ENCODE assay signal across 1 cellular context in genomic region chr2:63589148-63589972, GRCh38.
TF ChIP-seq lines count a peak whose summit lies in the region.

No MANE protein-coding gene starts in this region.

TF ChIP-seq in HepG2, 621 proteins besides CTCF, POLR2A, EP300 and RAD21 (continued from another document):
- TF ChIP-seq SP140L (CRISPR knock-in tag; IDR thresholded peaks at IDR 0.05; ENCODE audit: borderline replicate concordance) (0 out of 2 replicates have a peak, but pooled peaks have one; percentile 10), ZNF615 (CRISPR knock-in tag; IDR thresholded peaks at IDR 0.05; ENCODE audit: borderline replicate concordance) (0 out of 2 replicates have a peak, but pooled peaks have one; percentile 10), PAX8 (CRISPR knock-in tag; IDR thresholded peaks at IDR 0.05; ENCODE audit: borderline replicate concordance) (no peak), SP1 (IDR thresholded peaks at IDR 0.05) (no peak), SP1 (CRISPR knock-in tag; IDR thresholded peaks at IDR 0.05) (no peak), ZNF740 (CRISPR knock-in tag; IDR thresholded peaks at IDR 0.05) (no peak), JUN (CRISPR knock-in tag; IDR thresholded peaks at IDR 0.05) (no peak), SMAD3 (CRISPR knock-in tag; IDR thresholded peaks at IDR 0.05) (no peak), NFRKB (IDR thresholded peaks at IDR 0.05) (no peak), ERF (CRISPR knock-in tag; IDR thresholded peaks at IDR 0.05) (peak; percentile 67; the same call in 1 of the 2 replicates), SNAI1 (CRISPR knock-in tag; IDR thresholded peaks at IDR 0.05; ENCODE audit: borderline replicate concordance) (peak; percentile 89; the same call in 1 of the 2 replicates), HMG20A (CRISPR knock-in tag; IDR thresholded peaks at IDR 0.05; ENCODE audit: borderline replicate concordance) (0 out of 2 replicates have a peak, but pooled peaks have one; percentile 5), ZNF605 (CRISPR knock-in tag; IDR thresholded peaks at IDR 0.05) (peak; percentile 14), ZNF33B (CRISPR knock-in tag; IDR thresholded peaks at IDR 0.05) (no peak), MXD4 (CRISPR knock-in tag; IDR thresholded peaks at IDR 0.05) (0 out of 2 replicates have a peak, but pooled peaks have one; percentile 7), IRX3 (CRISPR knock-in tag; IDR thresholded peaks at IDR 0.05; ENCODE audit: borderline replicate concordance, low read depth) (no peak), JDP2 (CRISPR knock-in tag; IDR thresholded peaks at IDR 0.05; ENCODE audit: borderline replicate concordance) (0 out of 2 replicates have a peak, but pooled peaks have one; percentile 27), ZNF343 (CRISPR knock-in tag; IDR thresholded peaks at IDR 0.05) (no peak), TSC22D2 (CRISPR knock-in tag; IDR thresholded peaks at IDR 0.05; ENCODE audit: borderline replicate concordance) (no peak; the same call in 1 of the 2 replicates), HIVEP1 (CRISPR knock-in tag; IDR thresholded peaks at IDR 0.05) (no peak), ZFYVE20 (CRISPR knock-in tag; IDR thresholded peaks at IDR 0.05; ENCODE audit: borderline replicate concordance, low read depth) (no peak), ZNF501 (CRISPR knock-in tag; IDR thresholded peaks at IDR 0.05) (no peak), GZF1 (CRISPR knock-in tag; IDR thresholded peaks at IDR 0.05) (0 out of 2 replicates have a peak, but pooled peaks have one; percentile 2), ATF4 (CRISPR knock-in tag; IDR thresholded peaks at IDR 0.05) (no peak), ZNF136 (CRISPR knock-in tag; IDR thresholded peaks at IDR 0.05; ENCODE audit: low read depth) (0 out of 2 replicates have a peak, but pooled peaks have one; percentile 16), BCL6 (CRISPR knock-in tag; IDR thresholded peaks at IDR 0.05) (no peak), ARID2 (CRISPR knock-in tag; IDR thresholded peaks at IDR 0.05; ENCODE audit: borderline replicate concordance) (peak; percentile 22; the same call in 1 of the 2 replicates), ZNF326 (CRISPR knock-in tag; IDR thresholded peaks at IDR 0.05; ENCODE audit: borderline replicate concordance) (no peak), NFIC (IDR thresholded peaks at IDR 0.05; ENCODE audit: low read length) (0 out of 2 replicates have a peak, but pooled peaks have one; percentile 7), NFYB (CRISPR knock-in tag; IDR thresholded peaks at IDR 0.05) (no peak), DNMT1 (CRISPR knock-in tag; IDR thresholded peaks at IDR 0.05) (0 out of 2 replicates have a peak, but pooled peaks have one; percentile 12), ETS1 (CRISPR knock-in tag; IDR thresholded peaks at IDR 0.05) (no peak)
